15 cellular contexts compared by ENCODE assay signal in the genomic region with DNA sequence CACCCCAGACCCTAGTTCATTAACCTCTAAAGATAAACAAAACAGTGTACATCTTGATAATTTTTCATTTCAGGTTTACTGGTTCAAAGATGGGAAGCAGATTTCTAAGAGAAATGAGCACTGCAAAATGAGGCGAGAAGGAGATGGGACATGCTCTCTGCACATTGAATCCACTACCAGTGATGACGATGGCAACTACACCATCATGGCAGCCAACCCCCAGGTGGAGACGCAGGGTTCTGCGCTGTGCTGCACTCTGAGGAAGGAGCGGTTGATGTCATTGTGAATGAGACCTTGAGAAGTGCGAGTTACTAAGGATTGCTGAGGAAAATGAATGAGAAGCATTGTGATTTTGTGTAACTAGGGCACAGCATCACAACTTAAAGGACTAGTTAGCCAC. TPM values are rescaled to one million over a fixed set of nuclear protein-coding genes. Genes with fewer than 3 reads are reported as not detected.
A peak's percentile ranks its signal among the peaks of the same experiment; 100 is the strongest.
DNase-seq lines count a peak whose midpoint lies in the region; ATAC-seq, FAIRE-seq and TF ChIP-seq lines count a peak whose summit lies in the region.
"Had no signal": no experiment of that assay in that cellular context is flagged by ENCODE, and none has a peak within 500 bp of the region (broad histone marks: within the 10 kb centered on the region; RNA-seq: fewer than 3 reads in every experiment).

No MANE protein-coding gene starts in this region.

- no peak overlapping the region for H3K4me2 ChIP-seq in neural progenitor cell

- no peaks in the 10 kb centered on the region for H3K4me1 Mint-ChIP-seq in WTC11
- no peaks in the 10 kb centered on the region for H3K4me1 Mint-ChIP-seq in neural progenitor cell
- H3K4me1 Mint-ChIP-seq in natural killer cell treated with Interleukin-12 subunit alpha and Interleukin-12 subunit beta and Interleukin-15 and Interleukin-18, amount 100 ng/mL, for 72 hours (ENCODE audit: low read depth in 2 of 2), result no peaks in the 10 kb centered on the region
- H3K4me1 Mint-ChIP-seq: B cell had no signal

- H3K27ac Mint-ChIP-seq in WTC11, result no peak overlapping the region
- H3K27ac Mint-ChIP-seq in neural progenitor cell, result no peak overlapping the region
- H3K27ac Mint-ChIP-seq in natural killer cell treated with Interleukin-12 subunit alpha and Interleukin-12 subunit beta and Interleukin-15 and Interleukin-18, amount 100 ng/mL, for 72 hours, result no peak overlapping the region
- H3K27ac Mint-ChIP-seq: B cell; CD4-positive, alpha-beta T cell had no signal

- H3K9me3 ChIP-seq in neural progenitor cell (ENCODE audit: low read depth), result no peaks in the 10 kb centered on the region

- H2AFZ ChIP-seq in neural progenitor cell (replicated peaks), result peak overlapping the region; percentile 8

- CTCF ChIA-PET in WTC11 (lab: Charles Lee), result no interaction called here

- no peaks in the 10 kb centered on the region for H3K36me3 ChIP-seq in neural progenitor cell

- no peak overlapping the region for H3K27ac ChIP-seq in neural progenitor cell

- no peaks in the 10 kb centered on the region for H3K4me1 ChIP-seq in neural progenitor cell

- DNase-seq in H54 (ENCODE audit: insufficient read length, low spot score) (no peak), WTC11 (ENCODE audit: low spot score) (no peak), neural progenitor cell (ENCODE audit: low spot score) (no peak), urothelium cell line (ENCODE audit: low spot score) (no peak), islet precursor cell (no peak)
- no peak for DNase-seq in activated naive CD4-positive, alpha-beta T cell treated with anti-CD3 and anti-CD28 coated beads, Interleukin-2, amount 50 U/mL, for 16 hours
- DNase-seq in natural killer cell treated with Interleukin-12 subunit alpha and Interleukin-12 subunit beta and Interleukin-15 and Interleukin-18, amount 100 ng/mL, for 72 hours (ENCODE audit: low spot score), result no peak
- DNase-seq: C1 segment of cervical spinal cord; CD4-positive, alpha-beta T cell; DMS79 had no signal

- H3K4me3 ChIP-seq in neural progenitor cell, result no peak overlapping the region
- H3K4me3 ChIP-seq: GM12878 had no signal

- H3K79me2 ChIP-seq in neural progenitor cell (ENCODE audit: low read depth), result no peaks in the 10 kb centered on the region

- H4K20me1 ChIP-seq in neural progenitor cell (ENCODE audit: low read depth), result no peaks in the 10 kb centered on the region

- H3K9ac ChIP-seq in neural progenitor cell, result no peak overlapping the region

- no peaks in the 10 kb centered on the region for H3F3A ChIP-seq in neural progenitor cell (ENCODE audit: low read depth)

- peak; percentile 65 for FAIRE-seq in H54 (lab: Jason Lieb, UNC)
- peak; percentile 69 for FAIRE-seq in urothelium cell line (lab: Jason Lieb, UNC)
- FAIRE-seq: A204.1, GM12878, GM19239 had no signal

- TF ChIP-seq CTCF in WTC11 (IDR thresholded peaks at IDR 0.05) (no peak), neural progenitor cell (IDR thresholded peaks at IDR 0.05) (no peak)

- H3K36me3 Mint-ChIP-seq in WTC11, result peaks cover 3% of the 10 kb centered on the region; the same call in 1 of the 2 replicates
- H3K36me3 Mint-ChIP-seq in neural progenitor cell, result no peaks in the 10 kb centered on the region
- H3K36me3 Mint-ChIP-seq in natural killer cell treated with Interleukin-12 subunit alpha and Interleukin-12 subunit beta and Interleukin-15 and Interleukin-18, amount 100 ng/mL, for 72 hours, result no peaks in the 10 kb centered on the region

- H3K9me3 Mint-ChIP-seq in WTC11 (peaks cover 16% of the 10 kb centered on the region), neural progenitor cell (no peaks in the 10 kb centered on the region)
- no peaks in the 10 kb centered on the region for H3K9me3 Mint-ChIP-seq in natural killer cell treated with Interleukin-12 subunit alpha and Interleukin-12 subunit beta and Interleukin-15 and Interleukin-18, amount 100 ng/mL, for 72 hours
- H3K9me3 Mint-ChIP-seq: CD4-positive, alpha-beta T cell had no signal

- no peaks in the 10 kb centered on the region for H3K27me3 ChIP-seq in neural progenitor cell

- no peak overlapping the region for H3K4me3 Mint-ChIP-seq in WTC11
- H3K4me3 Mint-ChIP-seq in neural progenitor cell, result no peak overlapping the region
- no peak overlapping the region for H3K4me3 Mint-ChIP-seq in natural killer cell treated with Interleukin-12 subunit alpha and Interleukin-12 subunit beta and Interleukin-15 and Interleukin-18, amount 100 ng/mL, for 72 hours
- H3K4me3 Mint-ChIP-seq: B cell; CD4-positive, alpha-beta T cell had no signal

- POLR2A ChIA-PET in WTC11 (lab: Charles Lee), result no interaction called here

- no peaks in the 10 kb centered on the region for H3K27me3 Mint-ChIP-seq in WTC11 (ENCODE audit: low read depth)
- peaks cover 2% of the 10 kb centered on the region for H3K27me3 Mint-ChIP-seq in neural progenitor cell (ENCODE audit: insufficient read depth, low read depth)
- peaks cover 38 to 50% of the 10 kb centered on the region in 2 donors for H3K27me3 Mint-ChIP-seq in natural killer cell treated with Interleukin-12 subunit alpha and Interleukin-12 subunit beta and Interleukin-15 and Interleukin-18, amount 100 ng/mL, for 72 hours

- TF ChIP-seq POLR2A in H54 (IDR thresholded peaks at IDR 0.05; ENCODE audit: low read depth, low read length), result no peak

- peak; percentile 87 for ATAC-seq in WTC11
- no peak for ATAC-seq in natural killer cell treated with Interleukin-12 subunit alpha and Interleukin-12 subunit beta and Interleukin-15 and Interleukin-18, amount 100 ng/mL, for 72 hours
- ATAC-seq: GM12878 had no signal

TF ChIP-seq in WTC11, 78 proteins besides CTCF, POLR2A, EP300 and RAD21:
- TF ChIP-seq, protein P1, sequence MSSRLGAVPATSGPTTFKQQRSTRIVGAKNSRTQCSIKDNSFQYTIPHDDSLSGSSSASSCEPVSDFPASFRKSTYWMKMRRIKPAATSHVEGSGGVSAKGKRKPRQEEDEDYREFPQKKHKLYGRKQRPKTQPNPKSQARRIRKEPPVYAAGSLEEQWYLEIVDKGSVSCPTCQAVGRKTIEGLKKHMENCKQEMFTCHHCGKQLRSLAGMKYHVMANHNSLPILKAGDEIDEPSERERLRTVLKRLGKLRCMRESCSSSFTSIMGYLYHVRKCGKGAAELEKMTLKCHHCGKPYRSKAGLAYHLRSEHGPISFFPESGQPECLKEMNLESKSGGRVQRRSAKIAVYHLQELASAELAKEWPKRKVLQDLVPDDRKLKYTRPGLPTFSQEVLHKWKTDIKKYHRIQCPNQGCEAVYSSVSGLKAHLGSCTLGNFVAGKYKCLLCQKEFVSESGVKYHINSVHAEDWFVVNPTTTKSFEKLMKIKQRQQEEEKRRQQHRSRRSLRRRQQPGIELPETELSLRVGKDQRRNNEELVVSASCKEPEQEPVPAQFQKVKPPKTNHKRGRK (CRISPR knock-in tag; IDR thresholded peaks at IDR 0.05; ENCODE audit: borderline replicate concordance), result no peak
- TF ChIP-seq, protein P2, sequence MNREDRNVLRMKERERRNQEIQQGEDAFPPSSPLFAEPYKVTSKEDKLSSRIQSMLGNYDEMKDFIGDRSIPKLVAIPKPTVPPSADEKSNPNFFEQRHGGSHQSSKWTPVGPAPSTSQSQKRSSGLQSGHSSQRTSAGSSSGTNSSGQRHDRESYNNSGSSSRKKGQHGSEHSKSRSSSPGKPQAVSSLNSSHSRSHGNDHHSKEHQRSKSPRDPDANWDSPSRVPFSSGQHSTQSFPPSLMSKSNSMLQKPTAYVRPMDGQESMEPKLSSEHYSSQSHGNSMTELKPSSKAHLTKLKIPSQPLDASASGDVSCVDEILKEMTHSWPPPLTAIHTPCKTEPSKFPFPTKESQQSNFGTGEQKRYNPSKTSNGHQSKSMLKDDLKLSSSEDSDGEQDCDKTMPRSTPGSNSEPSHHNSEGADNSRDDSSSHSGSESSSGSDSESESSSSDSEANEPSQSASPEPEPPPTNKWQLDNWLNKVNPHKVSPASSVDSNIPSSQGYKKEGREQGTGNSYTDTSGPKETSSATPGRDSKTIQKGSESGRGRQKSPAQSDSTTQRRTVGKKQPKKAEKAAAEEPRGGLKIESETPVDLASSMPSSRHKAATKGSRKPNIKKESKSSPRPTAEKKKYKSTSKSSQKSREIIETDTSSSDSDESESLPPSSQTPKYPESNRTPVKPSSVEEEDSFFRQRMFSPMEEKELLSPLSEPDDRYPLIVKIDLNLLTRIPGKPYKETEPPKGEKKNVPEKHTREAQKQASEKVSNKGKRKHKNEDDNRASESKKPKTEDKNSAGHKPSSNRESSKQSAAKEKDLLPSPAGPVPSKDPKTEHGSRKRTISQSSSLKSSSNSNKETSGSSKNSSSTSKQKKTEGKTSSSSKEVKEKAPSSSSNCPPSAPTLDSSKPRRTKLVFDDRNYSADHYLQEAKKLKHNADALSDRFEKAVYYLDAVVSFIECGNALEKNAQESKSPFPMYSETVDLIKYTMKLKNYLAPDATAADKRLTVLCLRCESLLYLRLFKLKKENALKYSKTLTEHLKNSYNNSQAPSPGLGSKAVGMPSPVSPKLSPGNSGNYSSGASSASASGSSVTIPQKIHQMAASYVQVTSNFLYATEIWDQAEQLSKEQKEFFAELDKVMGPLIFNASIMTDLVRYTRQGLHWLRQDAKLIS (CRISPR knock-in tag; IDR thresholded peaks at IDR 0.05; ENCODE audit: borderline replicate concordance), result no peak
- no peak for TF ChIP-seq CREB1 (CRISPR knock-in tag; IDR thresholded peaks at IDR 0.05)

RNA-seq across cellular contexts. Expression of gene ATOH7, which starts 37.6 kb away (rescaled TPM):
- total RNA-seq in WTC11 (2021) (0.30 to 0.44 TPM (median 0.31 TPM) in 3 replicates), neural progenitor cell (ENCODE audit: low replicate concordance) (0.93 TPM in 1 of 2 replicates, not detected in the other)
- total RNA-seq in natural killer cell treated with Interleukin-12 subunit alpha and Interleukin-12 subunit beta and Interleukin-15 and Interleukin-18, amount 100 ng/mL, for 72 hours, result not detected
- total RNA-seq: B cell; CD4-positive, alpha-beta T cell; GM12878; HT-29 had no signal
